Comparison of ENCODE assay signal across 17 cellular contexts in genomic region chr11:9206496-9206895, GRCh38. TPM values are rescaled to one million over a fixed set of nuclear protein-coding genes. Genes with fewer than 3 reads are reported as not detected.
DNase-seq lines count a peak whose midpoint lies in the region; ATAC-seq and TF ChIP-seq lines count a peak whose summit lies in the region.
"Had no signal": no experiment of that assay in that cellular context is flagged by ENCODE, and none has a peak within 500 bp of the region (broad histone marks: within the 10 kb centered on the region; RNA-seq: fewer than 3 reads in every experiment).

No MANE protein-coding gene starts in this region.

- TF ChIP-seq POLR2A in gastroesophageal sphincter (IDR thresholded peaks at IDR 0.05), result no peak

- peaks cover 32% of the 10 kb centered on the region for H3K79me2 ChIP-seq in PC-3 (ENCODE audit: low read length)

- no peaks in the 10 kb centered on the region for H3F3A ChIP-seq in PC-3 (ENCODE audit: low read length, unreplicated experiment)

- no peak overlapping the region for H3K9ac ChIP-seq in PC-3 (ENCODE audit: low read length)

- H3K27ac ChIP-seq in gastroesophageal sphincter, result no peak overlapping the region
- no peak overlapping the region for H3K27ac ChIP-seq in PC-3 (ENCODE audit: low read length)
- H3K27ac ChIP-seq: 22Rv1 had no signal

- no peak for TF ChIP-seq EP300 in gastroesophageal sphincter (IDR thresholded peaks at IDR 0.05)

- 63 to 64% methylated on average over 2 of the region's 2 CpGs for WGBS in gastroesophageal sphincter (ENCODE audit: low coverage in 1 of 2), 2 donors

- peak overlapping the region; percentile 31 for H3K27ac Mint-ChIP-seq in activated naive CD4-positive, alpha-beta T cell treated with anti-CD3 and anti-CD28 coated beads, Interleukin-2, amount 50 U/mL, for 24 hours
- H3K27ac Mint-ChIP-seq: nephron progenitor cell had no signal

- no TSS peak for BruUV-seq in PC-3 (replicated peaks; lab: Mats Ljungman, UMichigan)

- H3K36me3 Mint-ChIP-seq in activated naive CD4-positive, alpha-beta T cell treated with anti-CD3 and anti-CD28 coated beads, Interleukin-2, amount 50 U/mL, for 24 hours, result peaks cover 15% of the 10 kb centered on the region

- intact Hi-C loops in PC-3 (cut with micrococcal nuclease), result no loop called here

- no peaks in the 10 kb centered on the region for H3K9me3 Mint-ChIP-seq in activated naive CD4-positive, alpha-beta T cell treated with anti-CD3 and anti-CD28 coated beads, Interleukin-2, amount 50 U/mL, for 24 hours
- H3K9me3 Mint-ChIP-seq: nephron progenitor cell had no signal

- H3K4me1 Mint-ChIP-seq in activated naive CD4-positive, alpha-beta T cell treated with anti-CD3 and anti-CD28 coated beads, Interleukin-2, amount 50 U/mL, for 24 hours, result peaks cover 77% of the 10 kb centered on the region

- POLR2A ChIA-PET in PC-3 (lab: Charles Lee; ENCODE audit: unreplicated experiment), result no interaction called here

- no peak overlapping the region for H3K4me3 Mint-ChIP-seq in activated naive CD4-positive, alpha-beta T cell treated with anti-CD3 and anti-CD28 coated beads, Interleukin-2, amount 50 U/mL, for 24 hours
- H3K4me3 Mint-ChIP-seq: nephron progenitor cell had no signal

- TF ChIP-seq CTCF in fibroblast of villous mesenchyme (IDR thresholded peaks at IDR 0.05; ENCODE audit: insufficient read depth, low read depth, low read length) (no peak), gastroesophageal sphincter (IDR thresholded peaks at IDR 0.05) (no peak), PC-3 (conservative IDR thresholded peaks at IDR 0.05; ENCODE audit: low read depth, low read length) (no peak)

- H3K9me3 ChIP-seq in gastroesophageal sphincter (no peaks in the 10 kb centered on the region), PC-3 (ENCODE audit: low read length) (no peaks in the 10 kb centered on the region)
- H3K9me3 ChIP-seq: Caco-2 had no signal

- H3K27me3 ChIP-seq in gastroesophageal sphincter, result no peaks in the 10 kb centered on the region
- no peaks in the 10 kb centered on the region for H3K27me3 ChIP-seq in PC-3 (ENCODE audit: low read length)

- ATAC-seq in gastroesophageal sphincter, result no peak
- no peak for ATAC-seq in PC-3
- ATAC-seq: sciatic nerve had no signal

- H3K9me2 ChIP-seq in PC-3 (replicated peaks; ENCODE audit: low read length), result no peaks in the 10 kb centered on the region

- no peak for DNase-seq in activated naive CD4-positive, alpha-beta T cell treated with anti-CD3 and anti-CD28 coated beads, Interleukin-2, amount 50 U/mL, for 16 hours
- DNase-seq in amniotic stem cell (lab: John Stamatoyannopoulos, UW) (peak; percentile 16), fibroblast of villous mesenchyme (ENCODE audit: low read depth) (peak; percentile 65), OCI-M2 (lab: John Stamatoyannopoulos, UW; ENCODE audit: unreplicated experiment) (no peak), NCI-H69 (lab: John Stamatoyannopoulos, UW) (no peak), PC-3 (no peak)
- DNase-seq: activated gamma-delta T cell; Caco-2; effector memory CD4-positive, alpha-beta T cell; mammary epithelial cell; NCI-H1092; nephron progenitor cell; T-helper 2 cell had no signal

- CTCF ChIA-PET in PC-3 (lab: Charles Lee), result no interaction called here

- H3K36me3 ChIP-seq in gastroesophageal sphincter, result peaks cover 0 to 25% of the 10 kb centered on the region in 2 donors
- H3K36me3 ChIP-seq in PC-3 (ENCODE audit: low read depth, low read length), result 0 out of 2 replicates have a peak, but pooled peaks cover 3% of the 10 kb centered on the region

- H4K20me1 ChIP-seq in PC-3 (ENCODE audit: low read length), result no peaks in the 10 kb centered on the region

- H3K4me1 ChIP-seq in gastroesophageal sphincter (peaks cover 0 to 40% (median 0%) of the 10 kb centered on the region in 3 donors), PC-3 (ENCODE audit: insufficient read depth, low read length) (peaks cover 13% of the 10 kb centered on the region)

- H3K4me3 ChIP-seq in fibroblast of villous mesenchyme (ENCODE audit: low read depth, low read length), result no peak overlapping the region
- H3K4me3 ChIP-seq in gastroesophageal sphincter, result no peak overlapping the region
- H3K4me3 ChIP-seq in PC-3 (ENCODE audit: low read length), result no peak overlapping the region

- H3K27me3 Mint-ChIP-seq in activated naive CD4-positive, alpha-beta T cell treated with anti-CD3 and anti-CD28 coated beads, Interleukin-2, amount 50 U/mL, for 24 hours, result no peaks in the 10 kb centered on the region

- no peak overlapping the region for H2AFZ ChIP-seq in PC-3 (ENCODE audit: low read length)

- H3K4me2 ChIP-seq in PC-3 (ENCODE audit: low read length), result no peak overlapping the region

RNA-seq across cellular contexts. Expression of gene DENND5A, which starts 58.7 kb away (rescaled TPM):
- total RNA-seq in fibroblast of villous mesenchyme (152 and 158 TPM in 2 replicates), gastroesophageal sphincter (100 to 1,000 TPM in 2 of 4 donors, 10 to 100 TPM in 2; 79.2 to 151 (median 96.2) TPM), PC-3 (2014; rRNA removed) (37.7 and 46.9 TPM in 2 replicates)

Comparison
In these comparisons a context has a peak if more than half of its experiments do, and no peak if none do; other contexts are left out.
1. DNase-seq: peak in amniotic stem cell (single experiment) and fibroblast of villous mesenchyme (single experiment); none in activated naive CD4-positive, alpha-beta T cell treated with anti-CD3 and anti-CD28 coated beads, Interleukin-2, amount 50 U/mL, for 16 hours (single experiment), OCI-M2 (single experiment), NCI-H69 (single experiment) and PC-3 (single experiment).